ENCODE assay signal across 35 cellular contexts in the genomic region with DNA sequence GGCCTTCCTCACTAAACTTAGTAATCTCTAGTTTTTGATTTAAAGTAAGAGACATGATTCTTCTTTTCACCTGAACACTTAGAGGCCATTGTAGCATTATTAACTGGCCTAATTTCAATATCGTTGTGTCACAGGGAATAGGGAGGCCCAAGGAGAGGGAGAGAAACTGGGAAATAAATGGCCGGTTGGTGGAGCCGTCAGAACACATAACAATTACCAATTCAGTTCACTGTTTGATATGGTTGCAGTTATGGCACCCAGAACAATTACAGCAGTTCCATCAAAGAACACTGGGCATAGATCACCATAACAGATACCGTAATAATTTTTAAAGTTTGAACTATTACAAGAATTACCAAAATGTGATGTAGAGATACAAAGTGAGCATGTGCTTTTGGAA. TPM values are rescaled to one million over a fixed set of nuclear protein-coding genes. Genes with fewer than 3 reads are reported as not detected.
"Had no signal": no experiment of that assay in that cellular context is flagged by ENCODE, and none has a peak within 500 bp of the region (broad histone marks: within the 10 kb centered on the region; RNA-seq: fewer than 3 reads in every experiment).

No MANE protein-coding gene starts in this region.

- H3K27me3 ChIP-seq: adrenal gland, cardiac muscle cell had no signal

- H3K4me3 ChIP-seq: adrenal gland, cardiac muscle cell had no signal

- H3K4me1 ChIP-seq: adrenal gland had no signal

- ATAC-seq: activated CD8-positive, alpha-beta T cell treated with anti-CD3 and anti-CD28 coated beads for 36 hours; activated naive CD4-positive, alpha-beta T cell treated with anti-CD3 and anti-CD28 coated beads, Interleukin-2, amount 50 U/mL, for 72 hours; activated T-cell treated with anti-CD3 and anti-CD28 coated beads, Interleukin-2, amount 50 U/mL, for 4 hours; activated T-cell treated with anti-CD3 and anti-CD28 coated beads, Interleukin-2, amount 50 U/mL, for 72 hours; activated T-helper 17 cell treated with anti-CD3 and anti-CD28 coated beads, Interleukin-2, amount 50 U/mL, for 72 hours; WTC11 had no signal

- DNase-seq: activated CD4-positive, alpha-beta memory T cell treated with anti-CD3 and anti-CD28 coated beads for 36 hours; activated CD4-positive, alpha-beta T cell treated with anti-CD3 and anti-CD28 coated beads for 4 hours; activated CD4-positive, alpha-beta T cell treated with anti-CD3 and anti-CD28 coated beads, Interleukin-2, amount 10 ng/mL, durations not matched to agents 24 days and 14 days; activated CD4-positive, alpha-beta T cell treated with anti-CD3 and anti-CD28 coated beads, Interleukin-2, amount 50 U/mL, for 1 hour; activated CD4-positive, alpha-beta T cell treated with anti-CD3 and anti-CD28 coated beads, Interleukin-2, amount 50 U/mL, for 4 hours; activated CD4-positive, CD25-positive, alpha-beta regulatory T cell treated with anti-CD3 and anti-CD28 coated beads, Interleukin-2, amount 50 U/mL, for 72 hours; activated CD8-positive, alpha-beta memory T cell treated with anti-CD3 and anti-CD28 coated beads, Interleukin-2, amount 50 U/mL, for 4 hours; activated CD8-positive, alpha-beta T cell treated with anti-CD3 and anti-CD28 coated beads for 36 hours; activated effector memory CD4-positive, alpha-beta T cell treated with anti-CD3 and anti-CD28 coated beads, Interleukin-2, amount 50 U/mL, for 16 hours; activated gamma-delta T cell treated with Interleukin-2 at 50 U/mL for 16 hours; activated naive CD4-positive, alpha-beta T cell; activated naive CD4-positive, alpha-beta T cell treated with anti-CD3 and anti-CD28 coated beads for 36 hours; activated naive CD4-positive, alpha-beta T cell treated with anti-CD3 and anti-CD28 coated beads, Interleukin-2, amount 50 U/mL, for 16 hours; activated naive CD8-positive, alpha-beta T cell treated with anti-CD3 and anti-CD28 coated beads for 36 hours; activated T-cell treated with anti-CD3 and anti-CD28 coated beads for 4 hours; activated T-cell treated with anti-CD3 and anti-CD28 coated beads, Interleukin-2, amount 50 U/mL, for 1 hour; activated T-cell treated with anti-CD3 and anti-CD28 coated beads, Interleukin-2, amount 50 U/mL, for 4 hours; activated T-cell treated with anti-CD3 and anti-CD28 coated beads, Interleukin-2, amount 50 U/mL, for 72 hours; adrenal gland; amniotic stem cell; aorta; caudate nucleus; cerebellar nuclear complex; T-helper 1 cell; T-helper 2 cell; T-helper 9 cell; WERI-Rb-1 had no signal

- H3K27ac ChIP-seq: adrenal gland, cardiac muscle cell, WERI-Rb-1 had no signal

- H3K9me3 ChIP-seq: adrenal gland had no signal

- H3K36me3 ChIP-seq: adrenal gland had no signal

RNA-seq across cellular contexts. Expression of a gene that starts 9.1 kb away (rescaled TPM):
- total RNA-seq: activated CD4-positive, alpha-beta memory T cell treated with anti-CD3 and anti-CD28 coated beads for 36 hours; activated CD4-positive, alpha-beta T cell treated with anti-CD3 and anti-CD28 coated beads, Interleukin-2, amount 10 ng/mL, durations not matched to agents 24 days and 14 days; activated CD8-positive, alpha-beta memory T cell treated with anti-CD3 and anti-CD28 coated beads for 36 hours; activated CD8-positive, alpha-beta T cell treated with anti-CD3 and anti-CD28 coated beads for 36 hours; activated naive CD4-positive, alpha-beta T cell treated with anti-CD3 and anti-CD28 coated beads for 36 hours; activated naive CD4-positive, alpha-beta T cell treated with anti-CD3 and anti-CD28 coated beads, Interleukin-2, amount 50 U/mL, for 72 hours; activated naive CD8-positive, alpha-beta T cell treated with anti-CD3 and anti-CD28 coated beads for 36 hours; activated T-cell treated with anti-CD3 and anti-CD28 coated beads, Interleukin-2, amount 50 U/mL, for 4 hours; activated T-cell treated with anti-CD3 and anti-CD28 coated beads, Interleukin-2, amount 50 U/mL, for 72 hours; activated T-helper 1 cell treated with anti-CD3 and anti-CD28 coated beads, Interleukin-12 subunit alpha, Interleukin-12 subunit beta, Interleukin-2, Interleukin-4 antibody, amounts not matched to agents 30 ng/mL and 10 ng/mL and 1 ng/mL, durations not matched to agents 14 hours and 24 hours and 36 hours; activated T-helper 17 cell treated with anti-CD3 and anti-CD28 coated beads, Interleukin-2, amount 50 U/mL, for 72 hours; adrenal gland; aorta; astrocyte; cardiac muscle cell; chondrocyte; WTC11 had no signal
- polyA plus RNA-seq: adrenal gland, aorta, cardiac muscle cell had no signal

RNA-seq across cellular contexts. Expression of a gene that starts 59.8 kb away (rescaled TPM):
- total RNA-seq: activated CD4-positive, alpha-beta T cell treated with anti-CD3 and anti-CD28 coated beads, Interleukin-2, amount 10 ng/mL, durations not matched to agents 24 days and 14 days; activated CD8-positive, alpha-beta memory T cell treated with anti-CD3 and anti-CD28 coated beads for 36 hours; activated T-helper 1 cell treated with anti-CD3 and anti-CD28 coated beads, Interleukin-12 subunit alpha, Interleukin-12 subunit beta, Interleukin-2, Interleukin-4 antibody, amounts not matched to agents 30 ng/mL and 10 ng/mL and 1 ng/mL, durations not matched to agents 14 hours and 24 hours and 36 hours; activated T-helper 17 cell treated with anti-CD3 and anti-CD28 coated beads, Interleukin-2, amount 50 U/mL, for 72 hours; chondrocyte had no signal
- polyA plus RNA-seq: aorta had no signal
